In the genomic region with DNA sequence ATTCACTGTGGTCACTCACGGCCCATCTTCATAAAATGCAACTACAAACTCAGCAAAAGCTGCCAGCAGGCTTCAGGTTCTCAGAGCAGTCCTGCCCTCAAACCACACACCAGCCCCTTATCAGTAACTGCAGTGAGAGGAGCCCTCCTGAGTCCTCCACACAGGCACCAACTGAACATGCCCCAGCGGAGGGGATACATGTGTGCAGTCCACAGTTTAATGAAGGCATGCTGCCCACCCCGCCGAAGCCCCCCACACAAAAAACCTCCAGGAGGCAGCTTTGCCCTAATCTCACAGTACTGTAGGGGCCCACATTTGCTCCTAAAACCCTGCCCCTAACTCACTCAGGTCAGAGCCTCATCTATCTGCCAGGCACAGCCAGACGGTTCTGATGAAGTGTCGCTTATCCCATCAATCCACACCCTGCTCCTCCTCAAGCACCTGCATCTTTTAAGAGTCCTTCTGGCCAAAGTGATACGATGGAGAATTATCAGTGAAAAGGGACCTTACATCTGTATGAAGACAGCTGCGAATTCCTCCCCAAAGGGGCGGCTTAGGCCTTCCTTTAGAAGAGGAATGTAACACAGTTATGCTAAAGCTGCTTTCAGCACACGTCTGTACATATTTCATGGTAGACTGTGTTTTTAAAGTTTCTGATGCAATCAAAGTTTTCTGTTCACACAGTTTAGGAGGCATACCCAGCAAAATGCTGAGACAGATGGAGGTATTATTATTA, we compare ENCODE assay signal across 17 cellular contexts. TPM values are rescaled to one million over a fixed set of nuclear protein-coding genes. Genes with fewer than 3 reads are reported as not detected.
DNase-seq lines count a peak whose midpoint lies in the region; ATAC-seq, FAIRE-seq and TF ChIP-seq lines count a peak whose summit lies in the region.
"Had no signal": no experiment of that assay in that cellular context is flagged by ENCODE, and none has a peak within 500 bp of the region (broad histone marks: within the 10 kb centered on the region; RNA-seq: fewer than 3 reads in every experiment).

No MANE protein-coding gene starts in this region.

- peak overlapping the region; percentile 63 for H3K4me2 ChIP-seq in Loucy (ENCODE audit: low read depth, low read length, poor library complexity, severe bottlenecking)
- peak overlapping the region; percentile 91 for H3K4me2 ChIP-seq in K562 (ENCODE audit: insufficient read depth, low read length)

- peak; percentile 99 for FAIRE-seq in K562 (lab: Jason Lieb, UNC)

- no peak for TF ChIP-seq RAD21 in K562 (CRISPR knock-in tag; conservative IDR thresholded peaks at IDR 0.05 in 1 of 2, IDR thresholded peaks at IDR 0.05 in 1 of 2)

- H3K79me2 ChIP-seq in Loucy (ENCODE audit: insufficient read depth, low read length) = peaks cover 12% of the 10 kb centered on the region; the same call in 1 of the 2 replicates
- peaks cover 83% of the 10 kb centered on the region for H3K79me2 ChIP-seq in K562 (ENCODE audit: control insufficient read depth, insufficient read depth, low read length)

- TF ChIP-seq POLR2A in K562 (conservative IDR thresholded peaks at IDR 0.05) = no peak

- in situ Hi-C loops in K562 (cut with MboI) = no loop called here

- peak overlapping the region; percentile 28 for H3K27ac Mint-ChIP-seq in activated CD4-positive, alpha-beta T cell treated with anti-CD3 and anti-CD28 coated beads, Interleukin-2, amount 10 ng/mL, durations not matched to agents 24 days and 14 days
- H3K27ac Mint-ChIP-seq in activated CD4-positive, alpha-beta T cell treated with anti-CD3 and anti-CD28 coated beads for 36 hours = no peak overlapping the region
- peak overlapping the region; percentile 79 for H3K27ac Mint-ChIP-seq in osteocyte (ENCODE audit: unreplicated experiment)
- H3K27ac Mint-ChIP-seq: activated CD4-positive, alpha-beta T cell treated with anti-CD3 and anti-CD28 coated beads, Interleukin-2, amount 10 ng/mL, durations not matched to agents 7 days and 5 days had no signal

- H3K4me3 Mint-ChIP-seq in activated CD4-positive, alpha-beta T cell treated with anti-CD3 and anti-CD28 coated beads, Interleukin-2, amount 10 ng/mL, durations not matched to agents 24 days and 14 days = peak overlapping the region; percentile 33
- no peak overlapping the region for H3K4me3 Mint-ChIP-seq in activated CD4-positive, alpha-beta T cell treated with anti-CD3 and anti-CD28 coated beads for 36 hours
- peak overlapping the region; percentile 44 for H3K4me3 Mint-ChIP-seq in osteocyte (ENCODE audit: unreplicated experiment)
- H3K4me3 Mint-ChIP-seq: activated CD4-positive, alpha-beta T cell treated with anti-CD3 and anti-CD28 coated beads, Interleukin-2, amount 10 ng/mL, durations not matched to agents 7 days and 5 days had no signal

- peak overlapping the region; percentile 47 for H3K4me3 ChIP-seq in Loucy (ENCODE audit: low read length, poor library complexity, severe bottlenecking)
- peak overlapping the region; percentile 25; the same call in 1 of the 2 replicates for H3K4me3 ChIP-seq in K562
- H3K4me3 ChIP-seq: lung, MG63, thyroid gland had no signal

- POLR2A ChIA-PET in activated CD4-positive, alpha-beta T cell treated with anti-CD3 and anti-CD28 coated beads for 36 hours (lab: Charles Lee) = interaction anchor here (0.5 kb wide), 1 partner anchor 216 kb away, joined by 6 read pairs; no protein-coding TSS in a partner anchor
- POLR2A ChIA-PET in K562 (lab: Yijun Ruan, JAX) = interaction anchor here (0.5 to 1.8 kb wide), 9 partner anchors 10 to 1956 kb away, joined by 3 to 9 read pairs (median 4); a partner anchor contains a TSS

- H3K27me3 Mint-ChIP-seq in activated CD4-positive, alpha-beta T cell treated with anti-CD3 and anti-CD28 coated beads, Interleukin-2, amount 10 ng/mL, durations not matched to agents 24 days and 14 days = no peaks in the 10 kb centered on the region
- H3K27me3 Mint-ChIP-seq in activated CD4-positive, alpha-beta T cell treated with anti-CD3 and anti-CD28 coated beads for 36 hours = no peaks in the 10 kb centered on the region
- no peaks in the 10 kb centered on the region for H3K27me3 Mint-ChIP-seq in osteocyte (ENCODE audit: unreplicated experiment)
- H3K27me3 Mint-ChIP-seq: activated CD4-positive, alpha-beta T cell treated with anti-CD3 and anti-CD28 coated beads, Interleukin-2, amount 10 ng/mL, durations not matched to agents 7 days and 5 days had no signal

- intact Hi-C loops in activated CD4-positive, alpha-beta T cell treated with anti-CD3 and anti-CD28 coated beads, Interleukin-2, amount 10 ng/mL, durations not matched to agents 24 days and 14 days (cut with micrococcal nuclease) = loop anchor here (5.0 kb wide), 2 partner anchors 752 to 1093 kb away; no protein-coding TSS in a partner anchor
- intact Hi-C loops in activated CD4-positive, alpha-beta T cell treated with anti-CD3 and anti-CD28 coated beads for 36 hours (cut with DNase I, micrococcal nuclease) = loop anchor here (5.0 kb wide), 3 partner anchors 52 to 757 kb away; no protein-coding TSS in a partner anchor
- intact Hi-C loops in K562 (cut with micrococcal nuclease) = loop anchor here (2.0 to 10.0 kb wide), 3 partner anchors 46 to 600 kb away; a partner anchor contains a TSS

- H3K27me3 ChIP-seq in Loucy (ENCODE audit: insufficient read depth, low read length, poor library complexity, severe bottlenecking) (no peaks in the 10 kb centered on the region), K562 (ENCODE audit: control insufficient read depth in 2 of 2, insufficient read depth in 2 of 2, low read length in 2 of 2) (no peaks in the 10 kb centered on the region)
- H3K27me3 ChIP-seq: MG63, thyroid gland had no signal

- H3K36me3 ChIP-seq in Loucy (ENCODE audit: insufficient read depth, low read length) = no peaks in the 10 kb centered on the region
- peaks cover 12% of the 10 kb centered on the region; the same call in 2 of the 3 replicates for H3K36me3 ChIP-seq in K562 (ENCODE audit: control insufficient read depth, insufficient read depth, low read length)
- H3K36me3 ChIP-seq: thyroid gland had no signal

- H3K9me3 ChIP-seq in Loucy (ENCODE audit: insufficient read depth, low read depth, low read length) = no peaks in the 10 kb centered on the region
- H3K9me3 ChIP-seq in K562 (replicated peaks; ENCODE audit: control insufficient read depth, insufficient read depth, low read depth, low read length) = no peaks in the 10 kb centered on the region
- H3K9me3 ChIP-seq: MG63, thyroid gland had no signal

- peaks cover 19% of the 10 kb centered on the region for H3K4me1 ChIP-seq in Loucy (ENCODE audit: insufficient read depth, low read length, poor library complexity, severe bottlenecking)
- peaks cover 38 to 54% of the 10 kb centered on the region in 2 experiments; a peak in 4 of 5 replicates for H3K4me1 ChIP-seq in K562 (replicated peaks in 1 of 2; ENCODE audit: control insufficient read depth in 2 of 2, insufficient read depth in 2 of 2, low read length in 2 of 2)

- peaks cover 33% of the 10 kb centered on the region for H3K4me1 Mint-ChIP-seq in activated CD4-positive, alpha-beta T cell treated with anti-CD3 and anti-CD28 coated beads, Interleukin-2, amount 10 ng/mL, durations not matched to agents 24 days and 14 days
- H3K4me1 Mint-ChIP-seq in activated CD4-positive, alpha-beta T cell treated with anti-CD3 and anti-CD28 coated beads for 36 hours = peaks cover 46% of the 10 kb centered on the region
- peaks cover 40% of the 10 kb centered on the region for H3K4me1 Mint-ChIP-seq in osteocyte (ENCODE audit: unreplicated experiment)

- peaks cover 7% of the 10 kb centered on the region for H3K9me1 ChIP-seq in K562 (ENCODE audit: control insufficient read depth, insufficient read depth, low read length)

- H3K9me3 Mint-ChIP-seq in activated CD4-positive, alpha-beta T cell treated with anti-CD3 and anti-CD28 coated beads, Interleukin-2, amount 10 ng/mL, durations not matched to agents 24 days and 14 days = no peaks in the 10 kb centered on the region
- no peaks in the 10 kb centered on the region for H3K9me3 Mint-ChIP-seq in activated CD4-positive, alpha-beta T cell treated with anti-CD3 and anti-CD28 coated beads for 36 hours (ENCODE audit: low read depth)
- H3K9me3 Mint-ChIP-seq in osteocyte (ENCODE audit: unreplicated experiment) = no peaks in the 10 kb centered on the region
- H3K9me3 Mint-ChIP-seq: activated CD4-positive, alpha-beta T cell treated with anti-CD3 and anti-CD28 coated beads, Interleukin-2, amount 10 ng/mL, durations not matched to agents 7 days and 5 days had no signal

- CTCF ChIA-PET in activated CD4-positive, alpha-beta T cell treated with anti-CD3 and anti-CD28 coated beads for 36 hours (lab: Charles Lee) = no interaction called here
- CTCF ChIA-PET in K562 (lab: Yijun Ruan, JAX; ENCODE audit: low intra/inter-chr PET ratio) = no interaction called here

- no peaks in the 10 kb centered on the region for H4K20me1 ChIP-seq in Loucy (ENCODE audit: insufficient read depth, low read length, poor library complexity, severe bottlenecking)
- H4K20me1 ChIP-seq in K562 (replicated peaks; ENCODE audit: control insufficient read depth, insufficient read depth, low read length) = peaks cover 29% of the 10 kb centered on the region

- H3K9ac ChIP-seq in Loucy (ENCODE audit: low read depth, low read length, poor library complexity, severe bottlenecking) (peak overlapping the region; percentile 59), K562 (ENCODE audit: insufficient read depth in 1 of 2, low read depth in 2 of 2, low read length in 2 of 2) (peak overlapping the region; percentile 29 to 31; a peak in 3 of 4 replicates)

- TF ChIP-seq CTCF in Loucy (conservative IDR thresholded peaks at IDR 0.05; ENCODE audit: low read length) (no peak), K562 (IDR thresholded peaks at IDR 0.05 in 2 of 3, conservative IDR thresholded peaks at IDR 0.05 in 1 of 3; ENCODE audit: insufficient read depth in 2 of 3, low read depth in 1 of 3, low read length in 3 of 3) (peak in 1 of 3 experiments; percentile 8; a peak in 1 of 6 replicates), osteocyte (IDR thresholded peaks at IDR 0.05) (no peak)

- peak overlapping the region; percentile 67 for H3K27ac ChIP-seq in K562 (ENCODE audit: extremely low read depth, low read depth, low read length)
- H3K27ac ChIP-seq: thyroid gland had no signal

- ATAC-seq in activated CD4-positive, alpha-beta T cell treated with anti-CD3 and anti-CD28 coated beads for 36 hours = no peak
- ATAC-seq in K562 = peak; percentile 45
- ATAC-seq: esophagus mucosa, PC-3 had no signal

- under 1% methylated on average over 10 of the region's 10 CpGs for WGBS in K562 (ENCODE audit: insufficient coverage, low coverage, missing lambda C conversion rate)

- BruUV-seq in K562 (replicated peaks; lab: Mats Ljungman, UMichigan) = no TSS peak

- no peak for DNase-seq in activated CD4-positive, alpha-beta T cell treated with anti-CD3 and anti-CD28 coated beads, Interleukin-2, amount 10 ng/mL, durations not matched to agents 24 days and 14 days
- DNase-seq in activated CD4-positive, alpha-beta T cell treated with anti-CD3 and anti-CD28 coated beads for 36 hours = no peak
- DNase-seq in K562 (ENCODE audit: extremely low read depth in 1 of 4, low spot score in 3 of 4) = peak; percentile 93 to 98 (median 94)
- no peak for DNase-seq in osteocyte (ENCODE audit: extremely low spot score, unreplicated experiment)
- DNase-seq in dedifferentiated amniotic fluid mesenchymal stem cell (ENCODE audit: extremely low spot score) = no peak
- no peak for DNase-seq in activated CD8-positive, alpha-beta memory T cell treated with anti-CD3 and anti-CD28 coated beads, Interleukin-2, amount 50 U/mL, for 4 hours
- DNase-seq in H4 (ENCODE audit: low spot score) = no peak
- DNase-seq: activated CD4-positive, alpha-beta T cell treated with anti-CD3 and anti-CD28 coated beads, Interleukin-2, amount 10 ng/mL, durations not matched to agents 7 days and 5 days; activated effector memory CD4-positive, alpha-beta T cell treated with anti-CD3 and anti-CD28 coated beads, Interleukin-2, amount 50 U/mL, for 16 hours; MG63; occipital lobe; PC-3; T-helper 1 cell; thyroid gland had no signal

- H3F3A ChIP-seq in Loucy (ENCODE audit: low read depth) = no peaks in the 10 kb centered on the region

- peaks cover 14% of the 10 kb centered on the region for H3K36me3 Mint-ChIP-seq in activated CD4-positive, alpha-beta T cell treated with anti-CD3 and anti-CD28 coated beads, Interleukin-2, amount 10 ng/mL, durations not matched to agents 24 days and 14 days (ENCODE audit: low read depth)
- no peaks in the 10 kb centered on the region for H3K36me3 Mint-ChIP-seq in activated CD4-positive, alpha-beta T cell treated with anti-CD3 and anti-CD28 coated beads for 36 hours (ENCODE audit: low read depth)
- peaks cover 6% of the 10 kb centered on the region for H3K36me3 Mint-ChIP-seq in osteocyte (ENCODE audit: unreplicated experiment)

- H3K9me2 ChIP-seq in Loucy (replicated peaks; ENCODE audit: low read depth, low read length) = no peaks in the 10 kb centered on the region

- peak; percentile 96 for TF ChIP-seq EP300 in K562 (IDR thresholded peaks at IDR 0.05; ENCODE audit: low read length)

- H2AFZ ChIP-seq in Loucy (ENCODE audit: low read length) = no peak overlapping the region
- no peak overlapping the region for H2AFZ ChIP-seq in K562 (ENCODE audit: low read depth, low read length)

RNA-seq across cellular contexts. Expression of a gene that starts 3.5 kb away (rescaled TPM):
- total RNA-seq in activated CD4-positive, alpha-beta T cell treated with anti-CD3 and anti-CD28 coated beads, Interleukin-2, amount 10 ng/mL, durations not matched to agents 24 days and 14 days = 46.5 and 49.7 TPM in 2 replicates
- 10 to 100 TPM; 18.4 to 30.1 TPM for total RNA-seq in activated CD4-positive, alpha-beta T cell treated with anti-CD3 and anti-CD28 coated beads for 36 hours
- total RNA-seq in K562 (2011; cell fraction: chromatin; rRNA removed; ENCODE audit: low replicate concordance) = 34.9 and 56.2 TPM in 2 replicates
- 31.7 and 39.6 TPM in 2 replicates for total RNA-seq in K562 (2011; cell fraction: nucleolus; rRNA removed)
- 41.7 and 45.0 TPM in 2 replicates for total RNA-seq in K562 (2011; cell fraction: nucleoplasm; rRNA removed)
- 42.2 and 46.7 TPM in 2 replicates for total RNA-seq in K562 (2014; rRNA removed)
- total RNA-seq in K562 (2014; rRNA removed; fragmentation: Illumina TruSeq; extraction: Trizol) = 54.8 and 59.3 TPM in 2 replicates
- 27.4 and 28.5 TPM in 2 replicates for total RNA-seq in K562 (2015; rRNA removed; fragmentation: Illumina TruSeq; extraction: Trizol)
- 51.8 and 53.6 TPM in 2 replicates for total RNA-seq in K562 (2021)
- polyA plus RNA-seq in K562 (2011; rRNA removed) = 43.2 and 45.8 TPM in 2 replicates
- 26.1 and 31.2 TPM in 2 replicates for polyA plus RNA-seq in K562 (2011; cell fraction: cytosol; rRNA removed)
- polyA plus RNA-seq in K562 (2011; cell fraction: nucleus; rRNA removed) = 30.7 and 38.2 TPM in 2 replicates
- polyA plus RNA-seq in K562 (2012) = 20.0 and 24.2 TPM in 2 replicates
- polyA plus RNA-seq in K562 (2014; fragmentation: Illumina TruSeq; extraction: Trizol) = 32.5 and 36.4 TPM in 2 replicates
- polyA plus RNA-seq in K562 (2014; fragmentation: Nextera tagmentation; extraction: Ambion mirVana) = 10 to 100 TPM; 12.4 to 16.5 TPM
- 29.1 and 29.3 TPM in 2 replicates for polyA plus RNA-seq in K562 (2014; rRNA removed)
- 56.6 and 57.1 TPM in 2 replicates for polyA minus RNA-seq in K562 (2011; rRNA and poly(A)+ RNA removed)
- polyA minus RNA-seq in K562 (2011; cell fraction: cytosol; rRNA and poly(A)+ RNA removed) = 28.7 and 38.4 TPM in 2 replicates
- 13.1 and 24.0 TPM in 2 replicates for polyA minus RNA-seq in K562 (2011; cell fraction: nucleus; rRNA and poly(A)+ RNA removed)
- 20.1 and 20.2 TPM in 2 replicates for total RNA-seq in osteocyte
- 8.9 and 13.6 TPM in 2 replicates for total RNA-seq in H4 (2014; rRNA removed; shearing (Covaris generic))

RNA-seq across cellular contexts. Expression of a gene that starts 46.9 kb away (rescaled TPM):
- total RNA-seq in activated CD4-positive, alpha-beta T cell treated with anti-CD3 and anti-CD28 coated beads, Interleukin-2, amount 10 ng/mL, durations not matched to agents 24 days and 14 days = 52.3 and 52.9 TPM in 2 replicates
- 10 to 100 TPM; 53.5 to 57.5 TPM for total RNA-seq in activated CD4-positive, alpha-beta T cell treated with anti-CD3 and anti-CD28 coated beads for 36 hours
- 71.9 and 72.4 TPM in 2 replicates for total RNA-seq in K562 (2011; cell fraction: chromatin; rRNA removed; ENCODE audit: low replicate concordance)
- total RNA-seq in K562 (2011; cell fraction: nucleolus; rRNA removed) = 25.3 and 27.9 TPM in 2 replicates
- 33.4 and 41.5 TPM in 2 replicates for total RNA-seq in K562 (2011; cell fraction: nucleoplasm; rRNA removed)
- 50.6 and 60.9 TPM in 2 replicates for total RNA-seq in K562 (2014; rRNA removed)
- 64.0 and 71.7 TPM in 2 replicates for total RNA-seq in K562 (2014; rRNA removed; fragmentation: Illumina TruSeq; extraction: Trizol)
- 58.2 and 61.3 TPM in 2 replicates for total RNA-seq in K562 (2015; rRNA removed; fragmentation: Illumina TruSeq; extraction: Trizol)
- 82.5 and 85.1 TPM in 2 replicates for total RNA-seq in K562 (2021)
- polyA plus RNA-seq in K562 (2011; rRNA removed) = 51.5 and 62.2 TPM in 2 replicates
- polyA plus RNA-seq in K562 (2011; cell fraction: cytosol; rRNA removed) = 27.8 and 33.4 TPM in 2 replicates
- 51.1 and 62.9 TPM in 2 replicates for polyA plus RNA-seq in K562 (2011; cell fraction: nucleus; rRNA removed)
- polyA plus RNA-seq in K562 (2012) = 28.9 and 30.0 TPM in 2 replicates
- 37.6 and 44.1 TPM in 2 replicates for polyA plus RNA-seq in K562 (2014; fragmentation: Illumina TruSeq; extraction: Trizol)
- polyA plus RNA-seq in K562 (2014; fragmentation: Nextera tagmentation; extraction: Ambion mirVana) = 10 to 100 TPM; 21.7 to 35.0 TPM
- 53.0 and 61.8 TPM in 2 replicates for polyA plus RNA-seq in K562 (2014; rRNA removed)
- polyA minus RNA-seq in K562 (2011; rRNA and poly(A)+ RNA removed) = 88.6 and 94.0 TPM in 2 replicates
- 33.8 and 45.2 TPM in 2 replicates for polyA minus RNA-seq in K562 (2011; cell fraction: cytosol; rRNA and poly(A)+ RNA removed)
- polyA minus RNA-seq in K562 (2011; cell fraction: nucleus; rRNA and poly(A)+ RNA removed) = 35.5 and 62.6 TPM in 2 replicates
- total RNA-seq in osteocyte = 40.4 and 41.1 TPM in 2 replicates
- 29.6 and 32.6 TPM in 2 replicates for total RNA-seq in H4 (2014; rRNA removed; shearing (Covaris generic))

Comparison
In these comparisons a context has a peak if more than half of its experiments do, and no peak if none do; other contexts are left out.
1. DNase-seq: peak in K562 (4 of 4); none in activated CD4-positive, alpha-beta T cell treated with anti-CD3 and anti-CD28 coated beads, Interleukin-2, amount 10 ng/mL, durations not matched to agents 24 days and 14 days (single experiment), activated CD4-positive, alpha-beta T cell treated with anti-CD3 and anti-CD28 coated beads for 36 hours (single experiment), osteocyte (single experiment), dedifferentiated amniotic fluid mesenchymal stem cell (single experiment), activated CD8-positive, alpha-beta memory T cell treated with anti-CD3 and anti-CD28 coated beads, Interleukin-2, amount 50 U/mL, for 4 hours (single experiment) and H4 (single experiment).